1 cellular context compared by ENCODE assay signal in the genomic region with DNA sequence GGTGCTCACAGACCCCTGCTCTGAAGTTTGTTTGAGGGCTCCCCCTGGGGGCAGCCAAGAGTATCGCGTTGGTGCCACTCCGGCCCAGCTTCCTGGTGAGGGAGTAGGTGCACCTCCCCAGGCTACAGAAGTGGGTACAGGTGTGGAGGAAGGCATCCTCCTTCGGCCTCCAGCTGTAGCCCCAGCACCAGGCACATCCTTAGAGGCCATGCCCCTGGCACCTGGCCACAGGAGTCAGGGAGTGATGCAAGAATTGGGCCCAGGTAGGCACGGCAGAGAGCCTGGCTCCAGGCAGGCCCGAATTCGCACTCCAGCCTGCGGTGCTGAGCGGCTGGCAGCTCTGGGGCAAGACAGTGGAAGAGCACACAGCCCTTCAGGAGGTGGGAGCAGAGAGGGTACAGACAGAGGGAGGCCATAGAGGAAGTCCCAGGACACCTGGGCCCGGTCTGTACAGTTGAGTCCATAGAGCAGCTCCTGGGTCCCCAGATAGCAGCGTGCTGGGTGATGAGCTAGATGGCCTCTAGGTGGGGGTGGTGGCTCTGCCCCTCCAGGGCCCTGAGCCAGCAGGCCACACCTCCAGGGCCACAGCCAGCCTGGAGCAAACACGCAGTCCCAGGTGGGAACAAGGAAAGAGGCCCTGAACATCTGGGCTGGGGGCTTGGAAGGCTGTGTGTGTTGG.
TF ChIP-seq lines count a peak whose summit lies in the region.

No MANE protein-coding gene starts in this region.

TF ChIP-seq in IMR-90, 13 proteins besides CTCF, POLR2A, EP300 and RAD21:
- TF ChIP-seq MAZ (IDR thresholded peaks at IDR 0.05; ENCODE audit: borderline replicate concordance, low read depth, low read length): peak; percentile 31; the same call in 1 of the 2 replicates
- TF ChIP-seq, protein P1, sequence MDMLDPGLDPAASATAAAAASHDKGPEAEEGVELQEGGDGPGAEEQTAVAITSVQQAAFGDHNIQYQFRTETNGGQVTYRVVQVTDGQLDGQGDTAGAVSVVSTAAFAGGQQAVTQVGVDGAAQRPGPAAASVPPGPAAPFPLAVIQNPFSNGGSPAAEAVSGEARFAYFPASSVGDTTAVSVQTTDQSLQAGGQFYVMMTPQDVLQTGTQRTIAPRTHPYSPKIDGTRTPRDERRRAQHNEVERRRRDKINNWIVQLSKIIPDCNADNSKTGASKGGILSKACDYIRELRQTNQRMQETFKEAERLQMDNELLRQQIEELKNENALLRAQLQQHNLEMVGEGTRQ (IDR thresholded peaks at IDR 0.05; ENCODE audit: low read depth, low read length): no peak
- no peak for TF ChIP-seq BHLHE40 (IDR thresholded peaks at IDR 0.05; ENCODE audit: low read depth, low read length)
- TF ChIP-seq MAFK (IDR thresholded peaks at IDR 0.05; ENCODE audit: low read depth, low read length): no peak
- TF ChIP-seq FOS (IDR thresholded peaks at IDR 0.05; ENCODE audit: low read depth, low read length): no peak
- TF ChIP-seq RCOR1 (IDR thresholded peaks at IDR 0.05; ENCODE audit: insufficient replicate concordance, low read length): no peak
- peak; percentile 44; the same call in 1 of the 2 replicates for TF ChIP-seq SMC3 (IDR thresholded peaks at IDR 0.05; ENCODE audit: low read depth, low read length)
